Comparison of ENCODE assay signal across 1 cellular context in genomic region chr6:7239590-7239948, GRCh38.
TF ChIP-seq lines count a peak whose summit lies in the region.

No MANE protein-coding gene starts in this region.

TF ChIP-seq in HepG2, 621 proteins besides CTCF, POLR2A, EP300 and RAD21 (continued from another document and continues in another):
- TF ChIP-seq HMGXB3 (CRISPR knock-in tag; IDR thresholded peaks at IDR 0.05; ENCODE audit: borderline replicate concordance) (no peak), HNRNPH1 (optimal IDR thresholded peaks at IDR 0.05; ENCODE audit: low read depth, low read length) (peak; percentile 48), ZBTB38 (CRISPR knock-in tag; IDR thresholded peaks at IDR 0.05) (peak; percentile 58; the same call in 1 of the 2 replicates), RBM22 (optimal IDR thresholded peaks at IDR 0.05; ENCODE audit: low read length) (peak; percentile 52), ZIK1 (CRISPR knock-in tag; IDR thresholded peaks at IDR 0.05; ENCODE audit: borderline replicate concordance, low read depth) (0 out of 2 replicates have a peak, but pooled peaks have one; percentile 61), SP140L (CRISPR knock-in tag; IDR thresholded peaks at IDR 0.05; ENCODE audit: borderline replicate concordance) (no peak), RARG (CRISPR knock-in tag; IDR thresholded peaks at IDR 0.05; ENCODE audit: low read depth) (no peak), ZFP36L1 (CRISPR knock-in tag; IDR thresholded peaks at IDR 0.05) (no peak), KDM3A (CRISPR knock-in tag; IDR thresholded peaks at IDR 0.05; ENCODE audit: low read depth) (peak; percentile 5; the same call in 1 of the 2 replicates), ZNF296 (CRISPR knock-in tag; conservative IDR thresholded peaks at IDR 0.05) (0 out of 2 replicates have a peak, but pooled peaks have one; percentile 45), NR2F6 (IDR thresholded peaks at IDR 0.05) (no peak), NR2F6 (CRISPR knock-in tag; IDR thresholded peaks at IDR 0.05) (0 out of 2 replicates have a peak, but pooled peaks have one; percentile 15), HOXA9 (CRISPR knock-in tag; IDR thresholded peaks at IDR 0.05; ENCODE audit: borderline replicate concordance) (no peak), SAP130 (CRISPR knock-in tag; IDR thresholded peaks at IDR 0.05; ENCODE audit: low read depth) (no peak), MEIS1 (CRISPR knock-in tag; IDR thresholded peaks at IDR 0.05; ENCODE audit: borderline replicate concordance) (no peak), SKIL (CRISPR knock-in tag; IDR thresholded peaks at IDR 0.05; ENCODE audit: borderline replicate concordance) (peak; percentile 92), LRRFIP1 (CRISPR knock-in tag; conservative IDR thresholded peaks at IDR 0.05) (no peak), KLF16 (CRISPR knock-in tag; IDR thresholded peaks at IDR 0.05) (no peak), ZNF512B (CRISPR knock-in tag; IDR thresholded peaks at IDR 0.05; ENCODE audit: borderline replicate concordance) (0 out of 2 replicates have a peak, but pooled peaks have one; percentile 15), ZNF431 (CRISPR knock-in tag; IDR thresholded peaks at IDR 0.05; ENCODE audit: borderline replicate concordance, low read depth) (0 out of 2 replicates have a peak, but pooled peaks have one; percentile 51), MYC (CRISPR knock-in tag; IDR thresholded peaks at IDR 0.05; ENCODE audit: borderline replicate concordance) (0 out of 2 replicates have a peak, but pooled peaks have one; percentile 0), TBL1XR1 (IDR thresholded peaks at IDR 0.05; ENCODE audit: borderline replicate concordance, low read length, partially characterized antibody) (peak; percentile 66), DBP (CRISPR knock-in tag; IDR thresholded peaks at IDR 0.05; ENCODE audit: not compliant biosample characterization) (no peak), ZNF777 (CRISPR knock-in tag; IDR thresholded peaks at IDR 0.05) (peak; percentile 14; the same call in 1 of the 2 replicates), U2AF2 (IDR thresholded peaks at IDR 0.05; ENCODE audit: low read depth, low read length) (no peak), RORA (CRISPR knock-in tag; IDR thresholded peaks at IDR 0.05) (no peak), ZFP91 (CRISPR knock-in tag; IDR thresholded peaks at IDR 0.05; ENCODE audit: borderline replicate concordance) (peak; percentile 14; the same call in 1 of the 2 replicates), NCOR1 (IDR thresholded peaks at IDR 0.05; ENCODE audit: borderline replicate concordance, low read length) (peak; percentile 66; the same call in 1 of the 2 replicates), KDM2A (CRISPR knock-in tag; IDR thresholded peaks at IDR 0.05; ENCODE audit: borderline replicate concordance, low read depth) (no peak), ATF6 (CRISPR knock-in tag; conservative IDR thresholded peaks at IDR 0.05) (no peak), NFIC (IDR thresholded peaks at IDR 0.05; ENCODE audit: low read length) (no peak), TBX3 (IDR thresholded peaks at IDR 0.05; ENCODE audit: borderline replicate concordance) (peak; percentile 71; the same call in 1 of the 2 replicates), FIP1L1 (IDR thresholded peaks at IDR 0.05; ENCODE audit: borderline replicate concordance, insufficient read depth, low read depth, low read length) (no peak), PRDM15 (CRISPR knock-in tag; IDR thresholded peaks at IDR 0.05) (no peak)
